In genomic region chr7:151993977-151994676, GRCh38 we compare ENCODE assay signal across 14 cellular contexts. TPM values are rescaled to one million over a fixed set of nuclear protein-coding genes. Genes with fewer than 3 reads are reported as not detected.
DNase-seq lines count a peak whose midpoint lies in the region; ATAC-seq lines count a peak whose summit lies in the region.
"Had no signal": no experiment of that assay in that cellular context is flagged by ENCODE, and none has a peak within 500 bp of the region (broad histone marks: within the 10 kb centered on the region; RNA-seq: fewer than 3 reads in every experiment).

No MANE protein-coding gene starts in this region.

- peak; percentile 85 for ATAC-seq in activated CD4-positive, alpha-beta T cell treated with anti-CD3 and anti-CD28 coated beads for 36 hours
- ATAC-seq in HG02970 (IDR thresholded peaks at IDR 0.05; ENCODE audit: low FRiP score, unreplicated experiment) (no peak), GM18870 (IDR thresholded peaks at IDR 0.05; ENCODE audit: unreplicated experiment) (no peak), HG03342 (IDR thresholded peaks at IDR 0.05; ENCODE audit: unreplicated experiment) (no peak)
- ATAC-seq: heart right ventricle had no signal

- H3K4me1 Mint-ChIP-seq in activated CD4-positive, alpha-beta T cell treated with anti-CD3 and anti-CD28 coated beads for 36 hours: peaks cover 10% of the 10 kb centered on the region
- peaks cover 7% of the 10 kb centered on the region for H3K4me1 Mint-ChIP-seq in activated CD4-positive, alpha-beta T cell treated with anti-CD3 and anti-CD28 coated beads, Interleukin-2, amount 10 ng/mL, durations not matched to agents 7 days and 5 days

- DNase-seq in activated CD4-positive, alpha-beta T cell treated with anti-CD3 and anti-CD28 coated beads for 36 hours: peak; percentile 77
- DNase-seq in activated CD4-positive, alpha-beta T cell treated with anti-CD3 and anti-CD28 coated beads, Interleukin-2, amount 10 ng/mL, durations not matched to agents 7 days and 5 days: no peak
- DNase-seq in HT-29 (ENCODE audit: low spot score) (peak; percentile 54), anterior cingulate cortex (lab: John Stamatoyannopoulos, UW) (peak in 42 of 58 donors; percentile 1 to 70 (median 34))
- peak; percentile 18 for DNase-seq in stimulated activated CD4-positive, alpha-beta T cell treated with anti-CD3 and anti-CD28 coated beads, Interleukin-12 subunit alpha, Interleukin-12 subunit beta, amount 100 ng/mL, for 4 hours
- DNase-seq: effector CD8-positive, alpha-beta T cell; heart right ventricle; NCI-H1930; tibial artery had no signal

- CTCF ChIA-PET in activated CD4-positive, alpha-beta T cell treated with anti-CD3 and anti-CD28 coated beads for 36 hours (lab: Charles Lee): interaction anchor here (0.7 to 1.2 kb wide), 2 partner anchors 10 to 11 kb away, joined by 3 read pairs; no protein-coding TSS in a partner anchor
- CTCF ChIA-PET in activated CD4-positive, alpha-beta T cell treated with anti-CD3 and anti-CD28 coated beads, Interleukin-2, amount 10 ng/mL, durations not matched to agents 7 days and 5 days (lab: Charles Lee): no interaction called here

- POLR2A ChIA-PET in activated CD4-positive, alpha-beta T cell treated with anti-CD3 and anti-CD28 coated beads for 36 hours (lab: Charles Lee): no interaction called here
- POLR2A ChIA-PET in activated CD4-positive, alpha-beta T cell treated with anti-CD3 and anti-CD28 coated beads, Interleukin-2, amount 10 ng/mL, durations not matched to agents 7 days and 5 days (lab: Charles Lee): no interaction called here

- intact Hi-C loops in activated CD4-positive, alpha-beta T cell treated with anti-CD3 and anti-CD28 coated beads for 36 hours (cut with DNase I, micrococcal nuclease): no loop called here

- no peak overlapping the region for H3K4me3 Mint-ChIP-seq in activated CD4-positive, alpha-beta T cell treated with anti-CD3 and anti-CD28 coated beads for 36 hours
- no peak overlapping the region for H3K4me3 Mint-ChIP-seq in activated CD4-positive, alpha-beta T cell treated with anti-CD3 and anti-CD28 coated beads, Interleukin-2, amount 10 ng/mL, durations not matched to agents 7 days and 5 days

- H3K36me3 Mint-ChIP-seq in activated CD4-positive, alpha-beta T cell treated with anti-CD3 and anti-CD28 coated beads for 36 hours (ENCODE audit: low read depth): no peaks in the 10 kb centered on the region
- H3K36me3 Mint-ChIP-seq in activated CD4-positive, alpha-beta T cell treated with anti-CD3 and anti-CD28 coated beads, Interleukin-2, amount 10 ng/mL, durations not matched to agents 7 days and 5 days (ENCODE audit: low read depth): no peaks in the 10 kb centered on the region

- H3K27me3 Mint-ChIP-seq in activated CD4-positive, alpha-beta T cell treated with anti-CD3 and anti-CD28 coated beads for 36 hours: peaks cover 16% of the 10 kb centered on the region
- H3K27me3 Mint-ChIP-seq in activated CD4-positive, alpha-beta T cell treated with anti-CD3 and anti-CD28 coated beads, Interleukin-2, amount 10 ng/mL, durations not matched to agents 7 days and 5 days: peaks cover 28% of the 10 kb centered on the region

- H3K9me3 Mint-ChIP-seq in activated CD4-positive, alpha-beta T cell treated with anti-CD3 and anti-CD28 coated beads for 36 hours (ENCODE audit: low read depth): no peaks in the 10 kb centered on the region
- H3K9me3 Mint-ChIP-seq in activated CD4-positive, alpha-beta T cell treated with anti-CD3 and anti-CD28 coated beads, Interleukin-2, amount 10 ng/mL, durations not matched to agents 7 days and 5 days: no peaks in the 10 kb centered on the region

- no peak overlapping the region for H3K27ac Mint-ChIP-seq in activated CD4-positive, alpha-beta T cell treated with anti-CD3 and anti-CD28 coated beads for 36 hours
- no peak overlapping the region for H3K27ac Mint-ChIP-seq in activated CD4-positive, alpha-beta T cell treated with anti-CD3 and anti-CD28 coated beads, Interleukin-2, amount 10 ng/mL, durations not matched to agents 7 days and 5 days

RNA-seq across cellular contexts. Expression of gene GALNT11, which starts 31.3 kb away (rescaled TPM):
- total RNA-seq in activated CD4-positive, alpha-beta T cell treated with anti-CD3 and anti-CD28 coated beads for 36 hours: 10 to 100 TPM; 22.0 to 24.8 TPM
- total RNA-seq in activated CD4-positive, alpha-beta T cell treated with anti-CD3 and anti-CD28 coated beads, Interleukin-2, amount 10 ng/mL, durations not matched to agents 7 days and 5 days: 10 to 100 TPM; 17.3 to 18.9 TPM
- total RNA-seq in HT-29 (2014; rRNA removed; shearing (Covaris generic)): 21.6 and 29.0 TPM in 2 replicates

RNA-seq across cellular contexts. Expression of gene GALNTL5, which starts 37.9 kb away (rescaled TPM):
- total RNA-seq in activated CD4-positive, alpha-beta T cell treated with anti-CD3 and anti-CD28 coated beads for 36 hours: not detected
- total RNA-seq in activated CD4-positive, alpha-beta T cell treated with anti-CD3 and anti-CD28 coated beads, Interleukin-2, amount 10 ng/mL, durations not matched to agents 7 days and 5 days: not detected
- not detected in 2 replicates for total RNA-seq in HT-29 (2014; rRNA removed; shearing (Covaris generic))
- total RNA-seq: lung microvascular endothelial cell, osteocyte had no signal
